Comparison of ENCODE assay signal across 14 cellular contexts in genomic region chr16:79897444-79898146, GRCh38.
DNase-seq lines count a peak whose midpoint lies in the region; ATAC-seq and TF ChIP-seq lines count a peak whose summit lies in the region.
"Had no signal": no experiment of that assay in that cellular context is flagged by ENCODE, and none has a peak within 500 bp of the region (broad histone marks: within the 10 kb centered on the region; RNA-seq: fewer than 3 reads in every experiment).

No MANE protein-coding gene starts in this region.

- H3K36me3 ChIP-seq in body of pancreas (replicated peaks in 1 of 2; ENCODE audit: insufficient read depth in 1 of 2, low read depth in 2 of 2) = no peaks in the 10 kb centered on the region
- no peaks in the 10 kb centered on the region for H3K36me3 ChIP-seq in H7 (replicated peaks; ENCODE audit: control insufficient read depth, insufficient read depth, low read length)

- intact Hi-C loops in body of pancreas (cut with DNase I) = no loop called here

- H3K4me3 Mint-ChIP-seq in activated T-cell treated with anti-CD3 and anti-CD28 coated beads, Interleukin-2, amount 50 U/mL, for 72 hours = no peak overlapping the region

- H3K27ac Mint-ChIP-seq in activated T-cell treated with anti-CD3 and anti-CD28 coated beads, Interleukin-2, amount 50 U/mL, for 72 hours = no peak overlapping the region

- H3K27me3 ChIP-seq in body of pancreas = no peaks in the 10 kb centered on the region
- no peaks in the 10 kb centered on the region for H3K27me3 ChIP-seq in H7 (ENCODE audit: control insufficient read depth, insufficient read depth, low read length)

- no peak for TF ChIP-seq POLR2A in body of pancreas (IDR thresholded peaks at IDR 0.05)

- peak; percentile 40 for ATAC-seq in body of pancreas
- ATAC-seq in activated T-cell treated with anti-CD3 and anti-CD28 coated beads, Interleukin-2, amount 50 U/mL, for 72 hours (replicated peaks in 1 of 2) = no peak

- H3K9me3 ChIP-seq in body of pancreas = no peaks in the 10 kb centered on the region

- H3K27me3 Mint-ChIP-seq in activated T-cell treated with anti-CD3 and anti-CD28 coated beads, Interleukin-2, amount 50 U/mL, for 72 hours (ENCODE audit: low read depth) = no peaks in the 10 kb centered on the region

- TF ChIP-seq CTCF in body of pancreas (IDR thresholded peaks at IDR 0.05) = no peak

- no peaks in the 10 kb centered on the region for H3K36me3 Mint-ChIP-seq in activated T-cell treated with anti-CD3 and anti-CD28 coated beads, Interleukin-2, amount 50 U/mL, for 72 hours (ENCODE audit: insufficient read depth in 2 of 2)

- WGBS in body of pancreas, 2 donors = 31 to 48% methylated on average over 8 of the region's 8 CpGs

- peak; percentile 75 for DNase-seq in HuH-7 (ENCODE audit: low spot score)
- DNase-seq in body of pancreas = peak in 2 of 4 donors; percentile 10 to 31
- DNase-seq in iris pigment epithelial cell (ENCODE audit: low read depth) = peak; percentile 35
- peak; percentile 96 for DNase-seq in renal cortical epithelial cell (ENCODE audit: low read depth)
- no peak for DNase-seq in H7
- DNase-seq in activated T-cell treated with anti-CD3 and anti-CD28 coated beads, Interleukin-2, amount 50 U/mL, for 72 hours = no peak
- DNase-seq in medulla oblongata (ENCODE audit: extremely low spot score) = no peak
- DNase-seq in NCI-H2196 treated with DMSO at 0.1 percent for 48 hours (lab: John Stamatoyannopoulos, UW; ENCODE audit: unreplicated experiment) = no peak
- DNase-seq: activated CD4-positive, alpha-beta T cell treated with anti-CD3 and anti-CD28 coated beads, Interleukin-2, amount 50 U/mL, for 1 hour; cortex of kidney; MV-4-11; NCI-H2227 treated with DMSO at 0.1 percent for 48 hours; T-helper 2 cell had no signal

- H3K4me3 ChIP-seq in body of pancreas = no peak overlapping the region
- H3K4me3 ChIP-seq in H7 (ENCODE audit: insufficient read depth, low read depth, low read length) = no peak overlapping the region
- H3K4me3 ChIP-seq: lung had no signal

- no peaks in the 10 kb centered on the region for H3K9me3 Mint-ChIP-seq in activated T-cell treated with anti-CD3 and anti-CD28 coated beads, Interleukin-2, amount 50 U/mL, for 72 hours

- H3K27ac ChIP-seq in body of pancreas = no peak overlapping the region

- H3K4me1 Mint-ChIP-seq in activated T-cell treated with anti-CD3 and anti-CD28 coated beads, Interleukin-2, amount 50 U/mL, for 72 hours (ENCODE audit: low read depth) = no peaks in the 10 kb centered on the region

- H3K4me1 ChIP-seq in body of pancreas = no peaks in the 10 kb centered on the region

Comparison
In these comparisons a context has a peak if more than half of its experiments do, and no peak if none do; other contexts are left out.
1. DNase-seq: peak in HuH-7 (single experiment), iris pigment epithelial cell (single experiment) and renal cortical epithelial cell (single experiment); none in H7 (single experiment), activated T-cell treated with anti-CD3 and anti-CD28 coated beads, Interleukin-2, amount 50 U/mL, for 72 hours (0 of 2), medulla oblongata (single experiment) and NCI-H2196 treated with DMSO at 0.1 percent for 48 hours (single experiment).